Comparison of ENCODE assay signal across 8 cellular contexts in the genomic region with DNA sequence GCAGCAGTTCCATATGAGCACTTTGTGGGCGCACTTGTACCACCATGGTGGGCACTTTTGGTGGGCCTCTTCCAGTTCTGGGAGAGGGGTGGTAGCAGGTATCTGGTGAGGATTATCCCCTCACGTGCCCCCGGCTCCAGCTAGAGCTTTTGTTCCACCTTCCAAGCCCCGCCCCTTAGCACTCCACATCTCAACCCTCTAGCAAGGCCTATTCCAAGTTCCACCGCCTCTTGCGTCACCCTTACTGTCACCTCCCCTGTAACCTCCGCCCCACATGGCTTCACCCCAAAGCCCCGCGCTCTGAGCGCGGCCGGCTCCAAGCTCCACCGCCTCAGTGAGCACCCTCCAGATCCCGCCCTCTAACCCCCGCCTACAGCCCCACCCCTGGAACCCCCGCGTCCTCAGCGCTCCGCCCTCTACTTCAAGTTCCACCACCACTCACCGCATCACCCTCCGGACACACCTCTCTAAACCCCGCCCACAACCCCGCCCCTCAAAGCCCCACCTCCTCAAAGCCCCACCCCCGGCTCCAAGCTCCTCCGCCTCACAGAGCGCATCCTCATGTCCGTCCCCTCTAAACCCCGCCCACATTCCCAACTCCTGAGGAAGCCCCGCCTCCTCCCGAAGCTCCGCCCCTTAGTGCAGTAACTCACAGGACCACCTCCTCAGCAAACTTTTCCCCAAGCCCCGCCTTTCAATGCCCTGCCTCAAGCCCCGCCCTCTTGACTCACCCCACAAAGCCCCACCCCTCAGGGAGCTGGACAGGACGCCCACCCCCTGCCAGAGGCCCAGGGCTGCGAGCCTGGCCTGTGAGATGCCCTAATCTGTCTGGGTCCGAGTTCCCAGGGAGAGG. TPM values are rescaled to one million over a fixed set of nuclear protein-coding genes. Genes with fewer than 3 reads are reported as not detected.
DNase-seq lines count a peak whose midpoint lies in the region; ATAC-seq and TF ChIP-seq lines count a peak whose summit lies in the region.

No MANE protein-coding gene starts in this region.

- peak overlapping the region; percentile 61 for H3K4me3 Mint-ChIP-seq in glutamatergic neuron (ENCODE audit: unreplicated experiment)

- ATAC-seq in GM18517 (IDR thresholded peaks at IDR 0.05; ENCODE audit: unreplicated experiment), result no peak

- TF ChIP-seq CTCF in GM13977 (IDR thresholded peaks at IDR 0.05; ENCODE audit: extremely low read depth, insufficient read depth, missing control alignments) (no peak), glutamatergic neuron (IDR thresholded peaks at IDR 0.05; ENCODE audit: partially characterized antibody, unreplicated experiment) (no peak)

- H3K36me3 Mint-ChIP-seq in glutamatergic neuron (ENCODE audit: unreplicated experiment), result no peaks in the 10 kb centered on the region

- peak; percentile 64 for DNase-seq in GM13977 (ENCODE audit: low spot score)
- DNase-seq in NCI-H69 (lab: John Stamatoyannopoulos, UW), result peak; percentile 92
- DNase-seq in activated T-cell treated with anti-CD3 and anti-CD28 coated beads, Interleukin-2, amount 50 U/mL, for 48 hours, result peak; percentile 66 to 72
- peak; percentile 74 for DNase-seq in glutamatergic neuron
- DNase-seq in renal cortical epithelial cell (ENCODE audit: low read depth), result peak; percentile 26
- DNase-seq in NCI-H2107 treated with DMSO at 0.1 percent for 48 hours (lab: John Stamatoyannopoulos, UW; ENCODE audit: unreplicated experiment), result no peak
- no peak for DNase-seq in NCI-H1436 (lab: John Stamatoyannopoulos, UW)

- peaks cover 2% of the 10 kb centered on the region for H3K9me3 Mint-ChIP-seq in glutamatergic neuron (ENCODE audit: unreplicated experiment)

- H3K27ac Mint-ChIP-seq in glutamatergic neuron (ENCODE audit: unreplicated experiment), result no peak overlapping the region

- no peaks in the 10 kb centered on the region for H3K27me3 Mint-ChIP-seq in glutamatergic neuron (ENCODE audit: unreplicated experiment)

- H3K4me1 Mint-ChIP-seq in glutamatergic neuron (ENCODE audit: low read depth, unreplicated experiment), result peaks cover 7% of the 10 kb centered on the region

- in situ Hi-C loops in GM13977 (cut with MboI; ENCODE audit: low pct_unique_long_range_greater_than_20kb, low sequenced_read_pairs, unreplicated experiment), result no loop called here

RNA-seq across cellular contexts. Expression of gene SCN4A, which starts 11.1 kb away (rescaled TPM):
- total RNA-seq in glutamatergic neuron (ENCODE audit: unreplicated experiment) (7.9 TPM), renal cortical epithelial cell (not detected in 2 replicates)

RNA-seq across cellular contexts. Expression of gene CD79B, which starts 29.4 kb away (rescaled TPM):
- total RNA-seq in glutamatergic neuron (ENCODE audit: unreplicated experiment) (not detected), renal cortical epithelial cell (not detected in 2 replicates)

RNA-seq across cellular contexts. Expression of gene PRR29, which starts 36.6 kb away (rescaled TPM):
- total RNA-seq in glutamatergic neuron (ENCODE audit: unreplicated experiment) (not detected), renal cortical epithelial cell (0.17 and 1.6 TPM in 2 replicates)

RNA-seq across cellular contexts. Expression of gene GH1, which starts 42.9 kb away (rescaled TPM):
- total RNA-seq in glutamatergic neuron (ENCODE audit: unreplicated experiment), result not detected
- not detected in 2 replicates for total RNA-seq in renal cortical epithelial cell

RNA-seq across cellular contexts. Expression of gene CSHL1, which starts 50.5 kb away (rescaled TPM):
- total RNA-seq in glutamatergic neuron (ENCODE audit: unreplicated experiment) (not detected), renal cortical epithelial cell (not detected in 2 replicates)

Comparison
In these comparisons a context has a peak if more than half of its experiments do, and no peak if none do; other contexts are left out.
1. DNase-seq: peak in GM13977 (single experiment), NCI-H69 (single experiment), activated T-cell treated with anti-CD3 and anti-CD28 coated beads, Interleukin-2, amount 50 U/mL, for 48 hours (2 of 2), glutamatergic neuron (single experiment) and renal cortical epithelial cell (single experiment); none in NCI-H2107 treated with DMSO at 0.1 percent for 48 hours (single experiment) and NCI-H1436 (single experiment).